In the genomic region with DNA sequence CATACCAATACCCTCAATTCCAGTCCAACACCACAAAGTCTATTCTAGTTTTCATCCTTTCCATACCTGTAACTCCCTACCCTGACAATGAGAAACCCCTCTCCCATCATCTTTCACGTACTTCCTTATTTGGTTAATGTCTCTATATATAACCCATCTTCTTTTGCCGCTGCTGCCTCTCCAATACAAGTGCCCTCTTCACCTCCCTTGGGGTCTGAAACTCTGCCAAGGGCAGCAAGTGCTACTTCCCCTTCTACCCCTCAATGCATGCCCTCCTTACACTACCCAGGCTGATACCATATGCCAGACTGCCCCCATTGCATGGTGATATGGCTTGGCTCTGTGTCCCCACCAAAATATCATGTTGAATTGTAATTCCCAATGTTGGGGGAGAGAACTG, we compare ENCODE assay signal across 1 cellular context.
TF ChIP-seq lines count a peak whose summit lies in the region.

No MANE protein-coding gene starts in this region.

TF ChIP-seq in GM12891, 5 proteins besides CTCF, POLR2A, EP300 and RAD21:
- TF ChIP-seq TAF1 (IDR thresholded peaks at IDR 0.05; ENCODE audit: low read depth, low read length) (no peak), POU2F2 (IDR thresholded peaks at IDR 0.05; ENCODE audit: low read depth, low read length) (no peak), SPI1 (IDR thresholded peaks at IDR 0.05; ENCODE audit: low read depth, low read length) (no peak), POLR2AphosphoS5 (IDR thresholded peaks at IDR 0.05; ENCODE audit: low read depth, low read length) (no peak), PAX5 (IDR thresholded peaks at IDR 0.05; ENCODE audit: insufficient read depth, low read length, severe bottlenecking) (no peak)
TF ChIP-seq in GM12891: peak in this region for 0.
